26 cellular contexts compared by ENCODE assay signal in genomic region chr12:120690083-120690450, GRCh38. TPM values are rescaled to one million over a fixed set of nuclear protein-coding genes. Genes with fewer than 3 reads are reported as not detected.
DNase-seq lines count a peak whose midpoint lies in the region; ATAC-seq, FAIRE-seq and TF ChIP-seq lines count a peak whose summit lies in the region.
"Had no signal": no experiment of that assay in that cellular context is flagged by ENCODE, and none has a peak within 500 bp of the region (broad histone marks: within the 10 kb centered on the region; RNA-seq: fewer than 3 reads in every experiment).

No MANE protein-coding gene starts in this region.

- H3K27ac ChIP-seq in right cardiac atrium (ENCODE audit: low read length) (peak overlapping the region; percentile 39), PC-9 (no peak overlapping the region), keratinocyte (ENCODE audit: control insufficient read depth, insufficient read depth, low read length) (no peak overlapping the region), neural progenitor cell (no peak overlapping the region)
- H3K27ac ChIP-seq: brain microvascular endothelial cell, testis had no signal

- no peaks in the 10 kb centered on the region for H3F3A ChIP-seq in PC-9 (ENCODE audit: insufficient read depth, low read depth)
- H3F3A ChIP-seq in neural progenitor cell (ENCODE audit: low read depth) = peaks cover 33% of the 10 kb centered on the region

- peaks cover 12% of the 10 kb centered on the region for H3K36me3 Mint-ChIP-seq in type B pancreatic cell
- peaks cover 7% of the 10 kb centered on the region for H3K36me3 Mint-ChIP-seq in neural progenitor cell
- H3K36me3 Mint-ChIP-seq in activated CD4-positive, alpha-beta memory T cell treated with anti-CD3 and anti-CD28 coated beads, Interleukin-2, amount 10 ng/mL, durations not matched to agents 7 days and 5 days (ENCODE audit: low read depth) = peaks cover 26% of the 10 kb centered on the region

- CTCF ChIA-PET in PC-9 (lab: Charles Lee) = interaction anchor here (0.6 kb wide), 1 partner anchor 16 kb away, joined by 3 read pairs; no protein-coding TSS in a partner anchor
- CTCF ChIA-PET in activated CD4-positive, alpha-beta memory T cell treated with anti-CD3 and anti-CD28 coated beads, Interleukin-2, amount 10 ng/mL, durations not matched to agents 7 days and 5 days (lab: Charles Lee) = interaction anchor here (9.7 kb wide), 1 partner anchor 42 kb away, joined by 91 read pairs; no protein-coding TSS in a partner anchor

- intact Hi-C loops in right cardiac atrium (cut with DNase I) (no loop called here), left cardiac atrium (cut with DNase I) (no loop called here), PC-9 (cut with micrococcal nuclease; ENCODE audit: unreplicated experiment) (no loop called here)

- H3K9me1 ChIP-seq in keratinocyte (ENCODE audit: control insufficient read depth, extremely low read depth, insufficient read depth, low read length) = no peaks in the 10 kb centered on the region

- H3K4me1 ChIP-seq in right cardiac atrium (ENCODE audit: control insufficient read depth, insufficient read depth, low read length) = peaks cover 16% of the 10 kb centered on the region
- peaks cover 29% of the 10 kb centered on the region for H3K4me1 ChIP-seq in PC-9 (replicated peaks; ENCODE audit: insufficient read depth)
- peaks cover 20% of the 10 kb centered on the region for H3K4me1 ChIP-seq in keratinocyte (ENCODE audit: control insufficient read depth, extremely low read depth, insufficient read depth, low read length)
- H3K4me1 ChIP-seq in neural progenitor cell = peaks cover 37% of the 10 kb centered on the region

- dilution Hi-C loops in keratinocyte (cut with MboI; ENCODE audit: extremely low pct_ligation_motif_present, low sequenced_read_pairs) = no loop called here

- H3K9me3 ChIP-seq in right cardiac atrium (ENCODE audit: control insufficient read depth, low read length) = no peaks in the 10 kb centered on the region
- H3K9me3 ChIP-seq in PC-9 (ENCODE audit: insufficient read depth, low read depth) = no peaks in the 10 kb centered on the region
- no peaks in the 10 kb centered on the region for H3K9me3 ChIP-seq in keratinocyte (ENCODE audit: control insufficient read depth, low read depth, low read length)
- H3K9me3 ChIP-seq in neural progenitor cell (ENCODE audit: low read depth) = no peaks in the 10 kb centered on the region
- H3K9me3 ChIP-seq: mucosa of descending colon, testis had no signal

- H3K9me3 Mint-ChIP-seq in type B pancreatic cell = no peaks in the 10 kb centered on the region
- no peaks in the 10 kb centered on the region for H3K9me3 Mint-ChIP-seq in neural progenitor cell
- no peaks in the 10 kb centered on the region for H3K9me3 Mint-ChIP-seq in activated CD4-positive, alpha-beta memory T cell treated with anti-CD3 and anti-CD28 coated beads, Interleukin-2, amount 10 ng/mL, durations not matched to agents 7 days and 5 days
- H3K9me3 Mint-ChIP-seq: activated B cell treated with CpG ODN at 0.5 μM for 24 hours; activated naive CD8-positive, alpha-beta T cell treated with anti-CD3 and anti-CD28 coated beads, Interleukin-2, amount 10 ng/mL, durations not matched to agents 7 days and 5 days; CD8-positive, alpha-beta T cell; stimulated activated effector memory CD8-positive, alpha-beta T cell treated with anti-CD3 and anti-CD28 coated beads, Interleukin-12 subunit alpha, Interleukin-12 subunit beta, amount 100 ng/mL, for 72 hours had no signal

- no peaks in the 10 kb centered on the region for H3K27me3 ChIP-seq in right cardiac atrium (ENCODE audit: control insufficient read depth, insufficient read depth)
- H3K27me3 ChIP-seq in PC-9 (ENCODE audit: insufficient read depth, low read depth) = no peaks in the 10 kb centered on the region
- H3K27me3 ChIP-seq in keratinocyte (ENCODE audit: control insufficient read depth, extremely low read depth, insufficient read depth, low read length) = no peaks in the 10 kb centered on the region
- no peaks in the 10 kb centered on the region for H3K27me3 ChIP-seq in neural progenitor cell
- H3K27me3 ChIP-seq: brain microvascular endothelial cell, testis had no signal

- no peaks in the 10 kb centered on the region for H3K27me3 Mint-ChIP-seq in type B pancreatic cell
- H3K27me3 Mint-ChIP-seq in neural progenitor cell (ENCODE audit: insufficient read depth, low read depth) = peaks cover 13% of the 10 kb centered on the region
- H3K27me3 Mint-ChIP-seq in activated CD4-positive, alpha-beta memory T cell treated with anti-CD3 and anti-CD28 coated beads, Interleukin-2, amount 10 ng/mL, durations not matched to agents 7 days and 5 days = no peaks in the 10 kb centered on the region
- H3K27me3 Mint-ChIP-seq: activated B cell treated with CpG ODN at 0.5 μM for 24 hours; activated naive CD8-positive, alpha-beta T cell treated with anti-CD3 and anti-CD28 coated beads, Interleukin-2, amount 10 ng/mL, durations not matched to agents 7 days and 5 days had no signal

- ATAC-seq in right cardiac atrium (no peak), left cardiac atrium (no peak)
- ATAC-seq: CD8-positive, alpha-beta T cell; left lobe of liver; mucosa of descending colon; stimulated activated effector memory CD8-positive, alpha-beta T cell treated with anti-CD3 and anti-CD28 coated beads, Interleukin-12 subunit alpha, Interleukin-12 subunit beta, amount 100 ng/mL, for 72 hours had no signal

- BruUV-seq in PC-9 (replicated peaks; lab: Mats Ljungman, UMichigan) = no TSS peak

- H3K9me2 ChIP-seq in PC-9 (ENCODE audit: insufficient read depth) = no peaks in the 10 kb centered on the region

- H3K4me1 Mint-ChIP-seq in type B pancreatic cell (ENCODE audit: unreplicated experiment) = peaks cover 54% of the 10 kb centered on the region
- peaks cover 70% of the 10 kb centered on the region for H3K4me1 Mint-ChIP-seq in neural progenitor cell
- peaks cover 66% of the 10 kb centered on the region for H3K4me1 Mint-ChIP-seq in activated CD4-positive, alpha-beta memory T cell treated with anti-CD3 and anti-CD28 coated beads, Interleukin-2, amount 10 ng/mL, durations not matched to agents 7 days and 5 days

- DNase-seq in right cardiac atrium (no peak), left cardiac atrium (no peak), PC-9 (no peak), keratinocyte (ENCODE audit: low read depth, low spot score) (no peak), type B pancreatic cell (ENCODE audit: extremely low spot score, unreplicated experiment) (no peak), neural progenitor cell (ENCODE audit: low spot score) (no peak), NCI-H1436 (lab: John Stamatoyannopoulos, UW) (no peak)
- DNase-seq in activated CD4-positive, alpha-beta memory T cell treated with anti-CD3 and anti-CD28 coated beads, Interleukin-2, amount 10 ng/mL, durations not matched to agents 7 days and 5 days = no peak
- DNase-seq: activated B cell treated with CpG ODN at 0.5 μM for 24 hours; activated naive CD8-positive, alpha-beta T cell treated with anti-CD3 and anti-CD28 coated beads, Interleukin-2, amount 10 ng/mL, durations not matched to agents 7 days and 5 days; activated T-cell treated with anti-CD3 and anti-CD28 coated beads, Interleukin-2, amount 50 U/mL, for 48 hours; CD8-positive, alpha-beta T cell; DMS79 treated with DMSO at 0.1 percent for 48 hours; foreskin fibroblast; Kasumi-1; mucosa of descending colon; NCI-H1105; NCI-H2107; NCI-H524 treated with DMSO at 0.1 percent for 48 hours; retina; SIG-M5; testis had no signal

- H3K4me3 ChIP-seq in right cardiac atrium (ENCODE audit: low read length) = peak overlapping the region; percentile 7
- no peak overlapping the region for H3K4me3 ChIP-seq in PC-9
- no peak overlapping the region for H3K4me3 ChIP-seq in keratinocyte (ENCODE audit: control insufficient read depth in 2 of 3, extremely low read depth in 1 of 3, insufficient read depth in 2 of 3, low read depth in 1 of 3, low read length in 3 of 3)
- no peak overlapping the region for H3K4me3 ChIP-seq in neural progenitor cell
- H3K4me3 ChIP-seq: mucosa of descending colon, testis had no signal

- peaks cover 41% of the 10 kb centered on the region for H4K20me1 ChIP-seq in PC-9 (ENCODE audit: insufficient read depth)
- peaks cover 11% of the 10 kb centered on the region for H4K20me1 ChIP-seq in keratinocyte (ENCODE audit: control insufficient read depth, extremely low read depth, insufficient read depth, low read length)
- H4K20me1 ChIP-seq in neural progenitor cell (ENCODE audit: low read depth) = peaks cover 77% of the 10 kb centered on the region

- H2AFZ ChIP-seq in PC-9 (no peak overlapping the region), keratinocyte (ENCODE audit: control insufficient read depth, low read length) (no peak overlapping the region), neural progenitor cell (replicated peaks) (no peak overlapping the region)

- H3K9ac ChIP-seq in keratinocyte (ENCODE audit: control insufficient read depth, extremely low read depth, insufficient read depth, low read length) (no peak overlapping the region), neural progenitor cell (no peak overlapping the region)

- POLR2A ChIA-PET in PC-9 (lab: Charles Lee; ENCODE audit: unreplicated experiment) = no interaction called here
- POLR2A ChIA-PET in activated CD4-positive, alpha-beta memory T cell treated with anti-CD3 and anti-CD28 coated beads, Interleukin-2, amount 10 ng/mL, durations not matched to agents 7 days and 5 days (lab: Charles Lee) = interaction anchor here (1.1 to 4.2 kb wide), 2 partner anchors 21 to 398 kb away, joined by 5 to 24 read pairs; partner anchors contain the start of genes RNU4-2 and UNC119B

- TF ChIP-seq CTCF in PC-9 (conservative IDR thresholded peaks at IDR 0.05) = no peak
- TF ChIP-seq CTCF in keratinocyte (optimal IDR thresholded peaks at IDR 0.05 in 1 of 3, IDR thresholded peaks at IDR 0.05 in 1 of 3, conservative IDR thresholded peaks at IDR 0.05 in 1 of 3; ENCODE audit: extremely low read depth in 1 of 3, insufficient read depth in 2 of 3, low read length in 3 of 3) = no peak
- peak; percentile 7 for TF ChIP-seq CTCF in type B pancreatic cell (conservative IDR thresholded peaks at IDR 0.05)
- no peak for TF ChIP-seq CTCF in neural progenitor cell (IDR thresholded peaks at IDR 0.05)

- 83% methylated on average over 2 of the region's 2 CpGs for WGBS in right cardiac atrium

- peak overlapping the region; percentile 73 for H3K27ac Mint-ChIP-seq in type B pancreatic cell
- no peak overlapping the region for H3K27ac Mint-ChIP-seq in neural progenitor cell
- H3K27ac Mint-ChIP-seq in activated CD4-positive, alpha-beta memory T cell treated with anti-CD3 and anti-CD28 coated beads, Interleukin-2, amount 10 ng/mL, durations not matched to agents 7 days and 5 days = no peak overlapping the region
- H3K27ac Mint-ChIP-seq: activated B cell treated with CpG ODN at 0.5 μM for 24 hours; activated naive CD8-positive, alpha-beta T cell treated with anti-CD3 and anti-CD28 coated beads, Interleukin-2, amount 10 ng/mL, durations not matched to agents 7 days and 5 days; CD8-positive, alpha-beta T cell had no signal

- H3K4me3 Mint-ChIP-seq in type B pancreatic cell (peak overlapping the region; percentile 91), neural progenitor cell (no peak overlapping the region)
- no peak overlapping the region for H3K4me3 Mint-ChIP-seq in activated CD4-positive, alpha-beta memory T cell treated with anti-CD3 and anti-CD28 coated beads, Interleukin-2, amount 10 ng/mL, durations not matched to agents 7 days and 5 days
- H3K4me3 Mint-ChIP-seq: activated B cell treated with CpG ODN at 0.5 μM for 24 hours had no signal

- FAIRE-seq in keratinocyte (lab: Jason Lieb, UNC) = no peak

- H3K4me2 ChIP-seq in PC-9 (peak overlapping the region; percentile 93; the same call in 1 of the 2 replicates), keratinocyte (ENCODE audit: control insufficient read depth, extremely low read depth, insufficient read depth, low read depth, low read length) (peak overlapping the region; percentile 95), neural progenitor cell (no peak overlapping the region)

- peaks cover 7% of the 10 kb centered on the region; the same call in 1 of the 2 replicates for H3K36me3 ChIP-seq in PC-9 (ENCODE audit: low read depth)
- H3K36me3 ChIP-seq in keratinocyte (ENCODE audit: control insufficient read depth in 2 of 2, extremely low read depth in 1 of 2, insufficient read depth in 2 of 2, low read length in 2 of 2) = peaks cover 8 to 16% of the 10 kb centered on the region in 2 experiments
- no peaks in the 10 kb centered on the region for H3K36me3 ChIP-seq in neural progenitor cell

- H3K79me2 ChIP-seq in PC-9 (ENCODE audit: low read depth) (peaks cover 59% of the 10 kb centered on the region), keratinocyte (ENCODE audit: control insufficient read depth, insufficient read depth, low read length) (peaks cover 63% of the 10 kb centered on the region), neural progenitor cell (ENCODE audit: low read depth) (peaks cover 63% of the 10 kb centered on the region)

RNA-seq across cellular contexts. Expression of gene MLEC, which starts 3.1 kb away (rescaled TPM):
- total RNA-seq in right cardiac atrium (100 to 1,000 TPM; 157 to 257 (median 193) TPM), left cardiac atrium (100 to 1,000 TPM; 166 to 173 TPM), PC-9 (2021) (110 and 131 TPM in 2 replicates), type B pancreatic cell (ENCODE audit: low replicate concordance) (168 and 172 TPM in 2 replicates), neural progenitor cell (ENCODE audit: low replicate concordance) (94.7 and 100 TPM in 2 replicates)
- polyA plus RNA-seq in right cardiac atrium (93.6 TPM), keratinocyte (38.8 to 65.2 TPM (median 46.7 TPM) in 3 replicates)
- 34.8 TPM for polyA plus RNA-seq in keratinocyte (2011; ENCODE audit: low read depth)
- polyA plus RNA-seq in keratinocyte (2011; cell fraction: cytosol; rRNA removed) = 41.7 and 42.4 TPM in 2 replicates
- polyA plus RNA-seq in keratinocyte (2011; cell fraction: nucleus; rRNA removed) = 53.4 and 59.7 TPM in 2 replicates
- polyA plus RNA-seq in keratinocyte (2012; ENCODE audit: low replicate concordance) = 32.2 and 71.1 TPM in 2 replicates
- polyA minus RNA-seq in keratinocyte = 52.8 to 79.7 TPM (median 56.2 TPM) in 3 replicates
- polyA minus RNA-seq in keratinocyte (2011; cell fraction: cytosol; rRNA and poly(A)+ RNA removed) = 41.1 TPM
- 37.7 and 86.7 TPM in 2 replicates for polyA minus RNA-seq in keratinocyte (2011; cell fraction: nucleus; rRNA and poly(A)+ RNA removed)
- 10 to 100 TPM; 81.1 to 97.8 TPM for total RNA-seq in activated CD4-positive, alpha-beta memory T cell treated with anti-CD3 and anti-CD28 coated beads, Interleukin-2, amount 10 ng/mL, durations not matched to agents 7 days and 5 days

RNA-seq across cellular contexts. Expression of gene UNC119B, which starts 20.2 kb away (rescaled TPM):
- total RNA-seq in right cardiac atrium (10 to 100 TPM; 15.7 to 17.8 (median 16.7) TPM), left cardiac atrium (10 to 100 TPM; 14.2 to 18.2 TPM), PC-9 (2021) (25.9 and 30.2 TPM in 2 replicates), type B pancreatic cell (ENCODE audit: low replicate concordance) (39.2 and 57.2 TPM in 2 replicates), neural progenitor cell (ENCODE audit: low replicate concordance) (58.4 and 58.9 TPM in 2 replicates)
- polyA plus RNA-seq in right cardiac atrium (7.0 TPM), keratinocyte (22.0 to 22.8 TPM (median 22.1 TPM) in 3 replicates)
- polyA plus RNA-seq in keratinocyte (2011; ENCODE audit: low read depth) = 6.2 TPM
- polyA plus RNA-seq in keratinocyte (2011; cell fraction: cytosol; rRNA removed) = 20.2 and 26.4 TPM in 2 replicates
- polyA plus RNA-seq in keratinocyte (2011; cell fraction: nucleus; rRNA removed) = 25.0 and 27.4 TPM in 2 replicates
- 15.8 and 16.9 TPM in 2 replicates for polyA plus RNA-seq in keratinocyte (2012; ENCODE audit: low replicate concordance)
- 13.0 to 23.7 TPM (median 21.0 TPM) in 3 replicates for polyA minus RNA-seq in keratinocyte
- 20.3 TPM for polyA minus RNA-seq in keratinocyte (2011; cell fraction: cytosol; rRNA and poly(A)+ RNA removed)
- polyA minus RNA-seq in keratinocyte (2011; cell fraction: nucleus; rRNA and poly(A)+ RNA removed) = 11.0 and 16.7 TPM in 2 replicates
- 10 to 100 TPM; 22.4 to 23.6 TPM for total RNA-seq in activated CD4-positive, alpha-beta memory T cell treated with anti-CD3 and anti-CD28 coated beads, Interleukin-2, amount 10 ng/mL, durations not matched to agents 7 days and 5 days

RNA-seq across cellular contexts. Expression of gene ACADS, which starts 35.6 kb away (rescaled TPM):
- total RNA-seq in right cardiac atrium = 10 to 100 TPM; 34.2 to 51.3 (median 42.5) TPM
- polyA plus RNA-seq in right cardiac atrium = 68.0 TPM
- total RNA-seq in left cardiac atrium = 10 to 100 TPM; 49.4 to 52.0 TPM
- total RNA-seq in PC-9 (2021) = 8.2 and 14.2 TPM in 2 replicates
- 2.2 to 3.8 TPM (median 2.8 TPM) in 3 replicates for polyA plus RNA-seq in keratinocyte
- 0.80 TPM for polyA plus RNA-seq in keratinocyte (2011; ENCODE audit: low read depth)
- polyA plus RNA-seq in keratinocyte (2011; cell fraction: cytosol; rRNA removed) = 1.3 and 3.4 TPM in 2 replicates
- polyA plus RNA-seq in keratinocyte (2011; cell fraction: nucleus; rRNA removed) = 2.4 and 3.5 TPM in 2 replicates
- polyA plus RNA-seq in keratinocyte (2012; ENCODE audit: low replicate concordance) = 3.0 and 4.6 TPM in 2 replicates
- 1.1 to 3.0 TPM (median 1.3 TPM) in 3 replicates for polyA minus RNA-seq in keratinocyte
- polyA minus RNA-seq in keratinocyte (2011; cell fraction: cytosol; rRNA and poly(A)+ RNA removed) = 4.2 TPM
- polyA minus RNA-seq in keratinocyte (2011; cell fraction: nucleus; rRNA and poly(A)+ RNA removed) = 2.3 and 2.4 TPM in 2 replicates
- 12.1 and 16.4 TPM in 2 replicates for total RNA-seq in type B pancreatic cell (ENCODE audit: low replicate concordance)
- total RNA-seq in neural progenitor cell (ENCODE audit: low replicate concordance) = 0.88 and 4.2 TPM in 2 replicates
- 10 to 100 TPM; 13.7 to 14.9 TPM for total RNA-seq in activated CD4-positive, alpha-beta memory T cell treated with anti-CD3 and anti-CD28 coated beads, Interleukin-2, amount 10 ng/mL, durations not matched to agents 7 days and 5 days

RNA-seq across cellular contexts. Expression of gene CABP1, which starts 49.6 kb away (rescaled TPM):
- 1 to 10 TPM in 3 of 4 donors, under 1 TPM in 1; 0.89 to 4.0 (median 2.0) TPM for total RNA-seq in right cardiac atrium
- polyA plus RNA-seq in right cardiac atrium = 3.0 TPM
- 1 to 10 TPM; 1.5 to 4.6 TPM for total RNA-seq in left cardiac atrium
- not detected in 2 replicates for total RNA-seq in PC-9 (2021)
- 0.04 TPM in 2 of 3 replicates, not detected in the other for polyA plus RNA-seq in keratinocyte
- polyA plus RNA-seq in keratinocyte (2011; ENCODE audit: low read depth) = not detected
- polyA plus RNA-seq in keratinocyte (2011; cell fraction: cytosol; rRNA removed) = not detected in 2 replicates
- 0.08 and 0.16 TPM in 2 replicates for polyA plus RNA-seq in keratinocyte (2011; cell fraction: nucleus; rRNA removed)
- not detected in 2 replicates for polyA plus RNA-seq in keratinocyte (2012; ENCODE audit: low replicate concordance)
- not detected in 3 replicates for polyA minus RNA-seq in keratinocyte
- not detected for polyA minus RNA-seq in keratinocyte (2011; cell fraction: cytosol; rRNA and poly(A)+ RNA removed)
- not detected in 2 replicates for polyA minus RNA-seq in keratinocyte (2011; cell fraction: nucleus; rRNA and poly(A)+ RNA removed)
- total RNA-seq in type B pancreatic cell (ENCODE audit: low replicate concordance) = 0.26 and 0.56 TPM in 2 replicates
- 0.47 and 1.6 TPM in 2 replicates for total RNA-seq in neural progenitor cell (ENCODE audit: low replicate concordance)
- under 1 TPM; 0.25 to 0.45 TPM for total RNA-seq in activated CD4-positive, alpha-beta memory T cell treated with anti-CD3 and anti-CD28 coated beads, Interleukin-2, amount 10 ng/mL, durations not matched to agents 7 days and 5 days
- total RNA-seq: CD8-positive, alpha-beta T cell; T-helper 2 cell treated with Interferon-gamma antibody and Interleukin-4, amounts not matched to agents 100 ng/mL and 5 ng/mL, for 36 hours had no signal
